In the genomic region with DNA sequence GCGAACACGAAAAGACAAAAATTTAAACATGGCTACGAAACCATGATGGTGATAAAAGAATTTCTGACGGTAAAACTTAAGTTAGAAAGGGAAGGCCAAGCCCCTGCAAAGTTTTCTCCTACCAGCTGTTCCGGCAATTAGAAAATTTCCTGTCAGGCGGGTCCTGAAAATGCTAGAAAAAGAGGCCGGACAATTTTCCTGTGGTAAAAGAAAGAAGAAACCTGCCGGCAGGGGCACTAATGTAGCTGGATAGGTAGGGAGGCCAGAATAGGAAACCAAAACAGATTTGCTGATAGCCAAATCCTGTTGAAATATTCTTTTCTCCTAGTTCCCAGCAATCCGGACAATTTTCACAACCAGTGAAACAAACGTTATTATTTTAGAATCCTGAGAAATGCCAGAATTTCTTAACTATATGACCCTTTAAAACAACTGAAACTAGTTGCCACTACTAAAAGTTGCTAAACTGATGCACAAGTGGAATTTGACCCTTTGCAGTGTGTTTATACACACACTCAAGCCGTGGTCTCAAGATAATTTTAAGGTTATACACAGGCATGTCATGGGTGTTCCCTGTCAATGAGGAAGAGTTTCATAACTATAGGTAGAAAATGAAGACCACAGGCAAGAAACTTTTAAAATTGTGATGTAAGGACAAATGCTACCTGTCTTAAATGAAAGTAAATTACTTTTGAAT, we compare ENCODE assay signal across 14 cellular contexts. TPM values are rescaled to one million over a fixed set of nuclear protein-coding genes. Genes with fewer than 3 reads are reported as not detected.
DNase-seq lines count a peak whose midpoint lies in the region; ATAC-seq and TF ChIP-seq lines count a peak whose summit lies in the region.
"Had no signal": no experiment of that assay in that cellular context is flagged by ENCODE, and none has a peak within 500 bp of the region (broad histone marks: within the 10 kb centered on the region; RNA-seq: fewer than 3 reads in every experiment).

No MANE protein-coding gene starts in this region.

- H2BK15ac ChIP-seq in IMR-90 (ENCODE audit: low read depth, low read length): no peak overlapping the region

- peaks cover 0 to 12% of the 10 kb centered on the region in 2 experiments; a peak in 2 of 4 replicates for H3K79me1 ChIP-seq in IMR-90 (ENCODE audit: low read depth in 1 of 2, low read length in 2 of 2)

- no peak overlapping the region for H2BK120ac ChIP-seq in IMR-90 (ENCODE audit: low read depth, low read length)

- H4K91ac ChIP-seq in IMR-90 (ENCODE audit: insufficient read depth, low read depth, low read length): no peak overlapping the region

- H4K20me1 ChIP-seq in IMR-90 (ENCODE audit: insufficient read depth, low read length): no peaks in the 10 kb centered on the region
- H4K20me1 ChIP-seq in smooth muscle cell (ENCODE audit: low read depth): peaks cover 13% of the 10 kb centered on the region
- peaks cover 7% of the 10 kb centered on the region for H4K20me1 ChIP-seq in osteoblast (ENCODE audit: insufficient read depth, low read length)

- H3K4ac ChIP-seq in IMR-90 (ENCODE audit: low read depth, low read length): no peak overlapping the region

- H2AFZ ChIP-seq in IMR-90 (replicated peaks; ENCODE audit: low read length, poor library complexity) (no peak overlapping the region), smooth muscle cell (ENCODE audit: low read depth) (no peak overlapping the region), osteoblast (ENCODE audit: low read length) (no peak overlapping the region)

- H2AK9ac ChIP-seq in IMR-90 (replicated peaks; ENCODE audit: low read depth, low read length, poor library complexity): no peak overlapping the region

- POLR2A ChIA-PET in IMR-90 (lab: Charles Lee; ENCODE audit: unreplicated experiment): no interaction called here

- H3K36me3 ChIP-seq in IMR-90 (ENCODE audit: control insufficient read depth, insufficient read depth, low read length): no peaks in the 10 kb centered on the region
- no peaks in the 10 kb centered on the region for H3K36me3 ChIP-seq in smooth muscle cell (ENCODE audit: low read depth)
- no peaks in the 10 kb centered on the region for H3K36me3 ChIP-seq in osteoblast (ENCODE audit: insufficient read depth, low read length)

- H3K4me1 ChIP-seq in IMR-90 (ENCODE audit: control insufficient read depth, insufficient read depth, low read length): peaks cover 2% of the 10 kb centered on the region; the same call in 1 of the 2 replicates
- H3K4me1 ChIP-seq in smooth muscle cell (ENCODE audit: low read depth): peaks cover 7% of the 10 kb centered on the region
- H3K4me1 ChIP-seq in osteoblast (ENCODE audit: insufficient read depth, low read length): peaks cover 7% of the 10 kb centered on the region

- H3K9me1 ChIP-seq in IMR-90 (ENCODE audit: insufficient read depth, low read length): no peaks in the 10 kb centered on the region

- H3K9me3 ChIP-seq in IMR-90 (ENCODE audit: control insufficient read depth, insufficient read depth, low read length): no peaks in the 10 kb centered on the region
- H3K9me3 ChIP-seq in smooth muscle cell (replicated peaks; ENCODE audit: low read depth): peaks cover 3% of the 10 kb centered on the region
- no peaks in the 10 kb centered on the region for H3K9me3 ChIP-seq in osteoblast (ENCODE audit: low read depth, low read length)

- CTCF ChIA-PET in IMR-90 (lab: Yijun Ruan, JAX): interaction anchor here (0.9 kb wide), 1 partner anchor 15 kb away, joined by 3 read pairs; no protein-coding TSS in a partner anchor

- peak overlapping the region; percentile 40 for H3K4me2 ChIP-seq in IMR-90 (ENCODE audit: low read depth, low read length)
- no peak overlapping the region for H3K4me2 ChIP-seq in smooth muscle cell
- no peak overlapping the region for H3K4me2 ChIP-seq in osteoblast (ENCODE audit: insufficient read depth, low read length)

- no peak overlapping the region for H2BK20ac ChIP-seq in IMR-90 (ENCODE audit: low read depth, low read length)

- no peak overlapping the region for H2BK5ac ChIP-seq in IMR-90 (ENCODE audit: low read depth, low read length, poor library complexity, severe bottlenecking)

- DNase-seq in IMR-90: peak; percentile 20
- DNase-seq in epithelial cell of esophagus (ENCODE audit: low read depth): no peak
- peak; percentile 52 for DNase-seq in left lobe of liver (ENCODE audit: low spot score)
- no peak for DNase-seq in smooth muscle cell (lab: John Stamatoyannopoulos, UW; ENCODE audit: unreplicated experiment)
- DNase-seq in osteoblast (ENCODE audit: insufficient read length, low spot score, missing footprints): no peak
- DNase-seq in HPDE6-E6E7 (ENCODE audit: extremely low spot score): no peak
- no peak for DNase-seq in GOT3 (lab: John Stamatoyannopoulos, UW)
- DNase-seq: activated CD8-positive, alpha-beta memory T cell treated with anti-CD3 and anti-CD28 coated beads, Interleukin-2, amount 10 ng/mL, durations not matched to agents 7 days and 5 days; anterior cingulate cortex; COR-L47; stimulated activated CD4-positive, alpha-beta T cell treated with anti-CD3 and anti-CD28 coated beads, Interleukin-15, amount 100 ng/mL, for 24 hours; stimulated activated naive B cell treated with anti-CD40 and anti-IgM and Interleukin-4, amounts not matched to agents 10 μg/mL and 1 μg/mL and 100 μg/mL, for 72 hours; T1000 had no signal

- H2AK5ac ChIP-seq in IMR-90 (ENCODE audit: low read depth, low read length): no peak overlapping the region

- H3K27ac ChIP-seq in IMR-90 (ENCODE audit: insufficient read depth, low read length) (peak overlapping the region; percentile 18; the same call in 1 of the 2 replicates), smooth muscle cell (ENCODE audit: low read depth) (no peak overlapping the region), osteoblast (ENCODE audit: low read depth, low read length) (no peak overlapping the region)

- H3K9ac ChIP-seq in IMR-90 (ENCODE audit: low read depth, low read length) (no peak overlapping the region), smooth muscle cell (ENCODE audit: low read depth) (no peak overlapping the region)

- ATAC-seq in IMR-90 (ENCODE audit: low read depth) (peak; percentile 44; the same call in 1 of the 2 replicates), left lobe of liver (peak; percentile 75), GM21717 (IDR thresholded peaks at IDR 0.05; ENCODE audit: unreplicated experiment) (no peak)
- ATAC-seq: activated CD8-positive, alpha-beta memory T cell treated with anti-CD3 and anti-CD28 coated beads, Interleukin-2, amount 10 ng/mL, durations not matched to agents 7 days and 5 days; stimulated activated naive B cell treated with anti-CD40 and anti-IgM and Interleukin-4, amounts not matched to agents 10 μg/mL and 1 μg/mL and 100 μg/mL, for 72 hours had no signal

- H4K8ac ChIP-seq in IMR-90 (ENCODE audit: low read depth in 2 of 2, low read length in 2 of 2): no peak overlapping the region

- H3K56ac ChIP-seq in IMR-90 (ENCODE audit: extremely low read depth, insufficient read depth, low read length): no peak overlapping the region

- no peak for TF ChIP-seq RAD21 in IMR-90 (IDR thresholded peaks at IDR 0.05; ENCODE audit: low read length)

- in situ Hi-C loops in IMR-90 (cut with MboI; ENCODE audit: low sequenced_read_pairs): no loop called here

- H3K79me2 ChIP-seq in smooth muscle cell (ENCODE audit: low read depth): no peaks in the 10 kb centered on the region
- peaks cover 17% of the 10 kb centered on the region for H3K79me2 ChIP-seq in osteoblast (ENCODE audit: insufficient read depth, low read length)

- no peak overlapping the region for H3K14ac ChIP-seq in IMR-90 (replicated peaks; ENCODE audit: low read depth, low read length)

- H3K23ac ChIP-seq in IMR-90 (ENCODE audit: low read depth, low read length): no peak overlapping the region

- no CpG with 5 or more reads among the region's 11 CpGs for WGBS in IMR-90 (ENCODE audit: extremely low coverage in 2 of 2, insufficient read length in 1 of 2), 2 experiments
- WGBS in smooth muscle cell (ENCODE audit: low lambda C conversion rate): 71% methylated on average over 11 of the region's 11 CpGs

- H3K4me3 ChIP-seq in IMR-90 (ENCODE audit: insufficient read depth, low read depth, low read length): no peak overlapping the region
- no peak overlapping the region for H3K4me3 ChIP-seq in epithelial cell of esophagus (ENCODE audit: low read length)
- peak overlapping the region; percentile 15 for H3K4me3 ChIP-seq in smooth muscle cell
- H3K4me3 ChIP-seq in osteoblast (ENCODE audit: insufficient read depth, low read length): no peak overlapping the region

- no peak overlapping the region for H4K5ac ChIP-seq in IMR-90 (ENCODE audit: low read depth, low read length)

- TF ChIP-seq POLR2A in IMR-90 (IDR thresholded peaks at IDR 0.05; ENCODE audit: low read depth, low read length): no peak

- no peak overlapping the region for H3K18ac ChIP-seq in IMR-90 (ENCODE audit: low read depth, low read length)

- intact Hi-C loops in IMR-90 (cut with micrococcal nuclease): no loop called here

- dilution Hi-C loops in IMR-90 (cut with HindIII; ENCODE audit: low sequenced_read_pairs, unreplicated experiment): no loop called here

- H3F3A ChIP-seq in smooth muscle cell (ENCODE audit: low read depth): no peaks in the 10 kb centered on the region

- no peaks in the 10 kb centered on the region for H3K27me3 ChIP-seq in IMR-90 (ENCODE audit: control insufficient read depth, insufficient read depth, low read length)
- no peaks in the 10 kb centered on the region for H3K27me3 ChIP-seq in smooth muscle cell (ENCODE audit: low read depth)
- no peaks in the 10 kb centered on the region for H3K27me3 ChIP-seq in osteoblast (ENCODE audit: insufficient read depth, low read length)

- BruUV-seq in IMR-90 (replicated peaks; lab: Mats Ljungman, UMichigan): no TSS peak

- TF ChIP-seq CTCF in IMR-90 (conservative IDR thresholded peaks at IDR 0.05; ENCODE audit: low read depth, low read length): no peak
- peak; percentile 9 for TF ChIP-seq CTCF in epithelial cell of esophagus (IDR thresholded peaks at IDR 0.05; ENCODE audit: insufficient read depth, low read depth, low read length, missing control alignments)
- no peak for TF ChIP-seq CTCF in smooth muscle cell (IDR thresholded peaks at IDR 0.05; ENCODE audit: borderline replicate concordance, insufficient read depth, poor library complexity, severe bottlenecking)
- no peak for TF ChIP-seq CTCF in osteoblast (IDR thresholded peaks at IDR 0.05; ENCODE audit: extremely low read depth, low read depth, low read length)

TF ChIP-seq in IMR-90, 13 proteins besides CTCF, POLR2A, EP300 and RAD21 (continues in another document):
- no peak for TF ChIP-seq FOS (IDR thresholded peaks at IDR 0.05; ENCODE audit: low read depth, low read length)
- no peak for TF ChIP-seq MXI1 (IDR thresholded peaks at IDR 0.05; ENCODE audit: borderline replicate concordance, low read depth, low read length)
- TF ChIP-seq NFE2L2 (IDR thresholded peaks at IDR 0.05; ENCODE audit: low read depth, low read length): no peak
- TF ChIP-seq RFX5 (IDR thresholded peaks at IDR 0.05; ENCODE audit: low read depth, low read length): no peak
- no peak for TF ChIP-seq SMC3 (IDR thresholded peaks at IDR 0.05; ENCODE audit: low read depth, low read length)

RNA-seq across cellular contexts. Expression of gene RPS6KA3, which starts 47.8 kb away (rescaled TPM):
- total RNA-seq in IMR-90 (2012; rRNA removed) (43.9 and 51.1 TPM in 2 replicates), left lobe of liver (35.9 TPM), smooth muscle cell (37.2 and 38.9 TPM in 2 replicates), osteoblast (45.4 and 54.6 TPM in 2 replicates)
- polyA plus RNA-seq in IMR-90 (2012; rRNA removed) (17.2 and 20.8 TPM in 2 replicates), smooth muscle cell (14.7 and 15.4 TPM in 2 replicates)
- 4.6 and 6.2 TPM in 2 replicates for polyA plus RNA-seq in IMR-90 (2012; cell fraction: cytosol; rRNA removed)
- 2.7 and 16.8 TPM in 2 replicates for polyA plus RNA-seq in IMR-90 (2012; cell fraction: nucleus; rRNA removed; ENCODE audit: low replicate concordance)

Comparison
In these comparisons a context has a peak if more than half of its experiments do, and no peak if none do; other contexts are left out.
1. DNase-seq: peak in IMR-90 (single experiment) and left lobe of liver (single experiment); none in epithelial cell of esophagus (single experiment), smooth muscle cell (single experiment), osteoblast (single experiment), HPDE6-E6E7 (single experiment) and GOT3 (single experiment).